ENCODE assay signal across 8 cellular contexts in genomic region chr12:32522322-32523221, GRCh38.
DNase-seq lines count a peak whose midpoint lies in the region; ATAC-seq and TF ChIP-seq lines count a peak whose summit lies in the region.

No MANE protein-coding gene starts in this region.

- H3K9me3 ChIP-seq in MM.1S (replicated peaks; ENCODE audit: insufficient read depth, low read length) (no peaks in the 10 kb centered on the region), tibial artery (no peaks in the 10 kb centered on the region), PC-9 (ENCODE audit: insufficient read depth, low read depth) (no peaks in the 10 kb centered on the region)

- H3K79me2 ChIP-seq in MM.1S (ENCODE audit: low read length) (no peaks in the 10 kb centered on the region), PC-9 (ENCODE audit: low read depth) (no peaks in the 10 kb centered on the region)

- ATAC-seq in GM21737 (IDR thresholded peaks at IDR 0.05; ENCODE audit: unreplicated experiment) (peak; percentile 91), left cardiac atrium (peak; percentile 67 to 76)

- H3K4me1 ChIP-seq in MM.1S (ENCODE audit: low read length) = peaks cover 44% of the 10 kb centered on the region
- H3K4me1 ChIP-seq in tibial artery = peaks cover 0 to 41% (median 16%) of the 10 kb centered on the region in 4 donors
- no peaks in the 10 kb centered on the region for H3K4me1 ChIP-seq in PC-9 (replicated peaks; ENCODE audit: insufficient read depth)

- peak overlapping the region; percentile 86 for H3K4me2 ChIP-seq in MM.1S (ENCODE audit: low read depth, low read length)
- H3K4me2 ChIP-seq in PC-9 = no peak overlapping the region

- no peaks in the 10 kb centered on the region for H3K9me2 ChIP-seq in MM.1S (replicated peaks; ENCODE audit: insufficient read depth, low read length)
- no peaks in the 10 kb centered on the region for H3K9me2 ChIP-seq in PC-9 (ENCODE audit: insufficient read depth)

- no peaks in the 10 kb centered on the region for H3K27me3 ChIP-seq in MM.1S (replicated peaks; ENCODE audit: insufficient read depth, low read length)
- no peaks in the 10 kb centered on the region for H3K27me3 ChIP-seq in tibial artery
- H3K27me3 ChIP-seq in PC-9 (ENCODE audit: insufficient read depth, low read depth) = no peaks in the 10 kb centered on the region

- peak; percentile 61 for DNase-seq in MM.1S
- no peak for DNase-seq in left cardiac atrium
- no peak for DNase-seq in tibial artery
- DNase-seq in stimulated activated CD8-positive, alpha-beta memory T cell treated with anti-CD3 and anti-CD28 coated beads, Interleukin-4, amount 100 ng/mL, for 48 hours = no peak
- DNase-seq in PC-9 = no peak
- no peak for DNase-seq in NCI-H1694 treated with DMSO at 0.1 percent for 48 hours (lab: John Stamatoyannopoulos, UW)
- DNase-seq in GOT3 (lab: John Stamatoyannopoulos, UW) = no peak

- TF ChIP-seq CTCF in MM.1S (IDR thresholded peaks at IDR 0.05; ENCODE audit: low read length) = no peak
- TF ChIP-seq CTCF in tibial artery (IDR thresholded peaks at IDR 0.05) = no peak
- no peak for TF ChIP-seq CTCF in PC-9 (conservative IDR thresholded peaks at IDR 0.05)

- no TSS peak for BruUV-seq in PC-9 (replicated peaks; lab: Mats Ljungman, UMichigan)

- POLR2A ChIA-PET in PC-9 (lab: Charles Lee; ENCODE audit: unreplicated experiment) = interaction anchor here (0.6 kb wide), 1 partner anchor 104 kb away, joined by 5 read pairs; no protein-coding TSS in a partner anchor

- H2AFZ ChIP-seq in MM.1S (ENCODE audit: low read length) (peak overlapping the region; percentile 43), PC-9 (no peak overlapping the region)

- peak overlapping the region; percentile 97 for H3K27ac ChIP-seq in MM.1S (ENCODE audit: low read length)
- H3K27ac ChIP-seq in tibial artery = peak overlapping the region; percentile 58 to 67
- no peak overlapping the region for H3K27ac ChIP-seq in PC-9

- intact Hi-C loops in left cardiac atrium (cut with DNase I) = no loop called here
- intact Hi-C loops in tibial artery (cut with DNase I; ENCODE audit: low total_unique reads) = no loop called here
- intact Hi-C loops in PC-9 (cut with micrococcal nuclease; ENCODE audit: unreplicated experiment) = no loop called here

- H4K20me1 ChIP-seq in MM.1S (ENCODE audit: insufficient read depth, low read length) (no peaks in the 10 kb centered on the region), PC-9 (ENCODE audit: insufficient read depth) (no peaks in the 10 kb centered on the region)

- H3F3A ChIP-seq in MM.1S (ENCODE audit: insufficient read depth, low read length) = peaks cover 32% of the 10 kb centered on the region
- no peaks in the 10 kb centered on the region for H3F3A ChIP-seq in PC-9 (ENCODE audit: insufficient read depth, low read depth)

- CTCF ChIA-PET in PC-9 (lab: Charles Lee) = no interaction called here

- H3K9ac ChIP-seq in MM.1S (ENCODE audit: low read length) = peak overlapping the region; percentile 75

- H3K4me3 ChIP-seq in MM.1S (ENCODE audit: low read length) (peak overlapping the region; percentile 39), tibial artery (no peak overlapping the region), PC-9 (no peak overlapping the region)

- no peaks in the 10 kb centered on the region for H3K36me3 ChIP-seq in MM.1S (replicated peaks; ENCODE audit: insufficient read depth, low read length)
- H3K36me3 ChIP-seq in tibial artery = no peaks in the 10 kb centered on the region
- H3K36me3 ChIP-seq in PC-9 (ENCODE audit: low read depth) = no peaks in the 10 kb centered on the region
